18 cellular contexts compared by ENCODE assay signal in genomic region chr20:49941456-49941855, GRCh38. TPM values are rescaled to one million over a fixed set of nuclear protein-coding genes. Genes with fewer than 3 reads are reported as not detected.
DNase-seq lines count a peak whose midpoint lies in the region; ATAC-seq and TF ChIP-seq lines count a peak whose summit lies in the region.
"Had no signal": no experiment of that assay in that cellular context is flagged by ENCODE, and none has a peak within 500 bp of the region (broad histone marks: within the 10 kb centered on the region; RNA-seq: fewer than 3 reads in every experiment).

No MANE protein-coding gene starts in this region.

- WGBS in GM23248 (ENCODE audit: low coverage in 1 of 2, low lambda C conversion rate in 2 of 2, missing lambda C conversion rate in 2 of 2), 2 experiments: 96 to 98% methylated on average over 15 of the region's 15 CpGs

- in situ Hi-C loops in GM23248 (cut with MboI): no loop called here

- no peak for DNase-seq in activated naive CD8-positive, alpha-beta T cell treated with anti-CD3 and anti-CD28 coated beads for 36 hours
- DNase-seq in neural crest cell (ENCODE audit: low read depth, low spot score) (no peak), GM23248 (no peak), NCI-H82 (lab: John Stamatoyannopoulos, UW) (no peak)
- DNase-seq in stimulated activated naive CD8-positive, alpha-beta T cell treated with anti-CD3 and anti-CD28 coated beads, Interleukin-15, amount 100 ng/mL, for 72 hours: no peak
- DNase-seq: 8988T; CD8-positive, alpha-beta T cell; DND-41; Kasumi-1; NCI-H1105 treated with DMSO at 0.1 percent for 48 hours; NCI-H187; NCI-H2171; NCI-H446 treated with DMSO at 0.1 percent for 48 hours; RPMI8226 had no signal

- no peaks in the 10 kb centered on the region for H3K27me3 ChIP-seq in GM23248 (replicated peaks; ENCODE audit: insufficient read depth)

- no peak for TF ChIP-seq CTCF in VCaP (conservative IDR thresholded peaks at IDR 0.05)
- no peak for TF ChIP-seq CTCF in neural crest cell (conservative IDR thresholded peaks at IDR 0.05)

- H3K9ac ChIP-seq in GM23248: no peak overlapping the region

- no peak overlapping the region for H2AFZ ChIP-seq in GM23248

- no peaks in the 10 kb centered on the region for H3K9me3 Mint-ChIP-seq in activated naive CD8-positive, alpha-beta T cell (ENCODE audit: low read depth)
- no peaks in the 10 kb centered on the region for H3K9me3 Mint-ChIP-seq in activated naive CD8-positive, alpha-beta T cell treated with anti-CD3 and anti-CD28 coated beads for 36 hours
- H3K9me3 Mint-ChIP-seq in neural crest cell: no peaks in the 10 kb centered on the region
- H3K9me3 Mint-ChIP-seq in stimulated activated naive CD8-positive, alpha-beta T cell treated with anti-CD3 and anti-CD28 coated beads, Interleukin-15, amount 100 ng/mL, for 72 hours: no peaks in the 10 kb centered on the region
- H3K9me3 Mint-ChIP-seq: CD8-positive, alpha-beta T cell had no signal

- H3K4me3 Mint-ChIP-seq in activated naive CD8-positive, alpha-beta T cell: no peak overlapping the region
- H3K4me3 Mint-ChIP-seq in activated naive CD8-positive, alpha-beta T cell treated with anti-CD3 and anti-CD28 coated beads for 36 hours: no peak overlapping the region
- peak overlapping the region; percentile 27 for H3K4me3 Mint-ChIP-seq in neural crest cell
- H3K4me3 Mint-ChIP-seq in stimulated activated naive CD8-positive, alpha-beta T cell treated with anti-CD3 and anti-CD28 coated beads, Interleukin-15, amount 100 ng/mL, for 72 hours: no peak overlapping the region
- H3K4me3 Mint-ChIP-seq: CD8-positive, alpha-beta T cell had no signal

- H4K20me1 ChIP-seq in GM23248 (ENCODE audit: insufficient read depth): 0 out of 2 replicates have a peak, but pooled peaks cover 4% of the 10 kb centered on the region

- peak overlapping the region; percentile 14; the same call in 1 of the 2 replicates for H3K27ac ChIP-seq in VCaP
- no peak overlapping the region for H3K27ac ChIP-seq in GM23248

- H3K36me3 Mint-ChIP-seq in activated naive CD8-positive, alpha-beta T cell: peaks cover 2% of the 10 kb centered on the region
- peaks cover 48% of the 10 kb centered on the region for H3K36me3 Mint-ChIP-seq in activated naive CD8-positive, alpha-beta T cell treated with anti-CD3 and anti-CD28 coated beads for 36 hours
- peaks cover 3% of the 10 kb centered on the region for H3K36me3 Mint-ChIP-seq in neural crest cell (ENCODE audit: low read depth)

- peaks cover 98% of the 10 kb centered on the region for H3K79me2 ChIP-seq in GM23248 (ENCODE audit: insufficient read depth)

- H3K9me2 ChIP-seq in GM23248 (ENCODE audit: insufficient read depth): no peaks in the 10 kb centered on the region

- ATAC-seq in stimulated activated naive CD8-positive, alpha-beta T cell treated with anti-CD3 and anti-CD28 coated beads, Interleukin-15, amount 100 ng/mL, for 72 hours: no peak
- no peak for ATAC-seq in HG03175 (IDR thresholded peaks at IDR 0.05; ENCODE audit: unreplicated experiment)
- ATAC-seq: CD8-positive, alpha-beta T cell; GM12878 had no signal

- peaks cover 54% of the 10 kb centered on the region for H3K4me1 Mint-ChIP-seq in activated naive CD8-positive, alpha-beta T cell (ENCODE audit: low read depth)
- H3K4me1 Mint-ChIP-seq in activated naive CD8-positive, alpha-beta T cell treated with anti-CD3 and anti-CD28 coated beads for 36 hours: peaks cover 34% of the 10 kb centered on the region
- peaks cover 40% of the 10 kb centered on the region for H3K4me1 Mint-ChIP-seq in neural crest cell
- H3K4me1 Mint-ChIP-seq in stimulated activated naive CD8-positive, alpha-beta T cell treated with anti-CD3 and anti-CD28 coated beads, Interleukin-15, amount 100 ng/mL, for 72 hours: peaks cover 44% of the 10 kb centered on the region

- peaks cover 13% of the 10 kb centered on the region for H3F3A ChIP-seq in GM23248 (ENCODE audit: insufficient read depth)

- peaks cover 19% of the 10 kb centered on the region for H3K4me1 ChIP-seq in GM23248 (ENCODE audit: insufficient read depth)

- no peak overlapping the region for H3K4me2 ChIP-seq in GM23248 (ENCODE audit: unreplicated experiment)

- H3K27ac Mint-ChIP-seq in activated naive CD8-positive, alpha-beta T cell: peak overlapping the region; percentile 50
- H3K27ac Mint-ChIP-seq in activated naive CD8-positive, alpha-beta T cell treated with anti-CD3 and anti-CD28 coated beads for 36 hours: no peak overlapping the region
- no peak overlapping the region for H3K27ac Mint-ChIP-seq in neural crest cell (ENCODE audit: unreplicated experiment)
- H3K27ac Mint-ChIP-seq in stimulated activated naive CD8-positive, alpha-beta T cell treated with anti-CD3 and anti-CD28 coated beads, Interleukin-15, amount 100 ng/mL, for 72 hours: peak overlapping the region; percentile 22 to 28
- H3K27ac Mint-ChIP-seq: CD8-positive, alpha-beta T cell had no signal

- no peaks in the 10 kb centered on the region for H3K27me3 Mint-ChIP-seq in activated naive CD8-positive, alpha-beta T cell
- no peaks in the 10 kb centered on the region for H3K27me3 Mint-ChIP-seq in activated naive CD8-positive, alpha-beta T cell treated with anti-CD3 and anti-CD28 coated beads for 36 hours
- no peaks in the 10 kb centered on the region for H3K27me3 Mint-ChIP-seq in neural crest cell (ENCODE audit: low read depth)
- H3K27me3 Mint-ChIP-seq in stimulated activated naive CD8-positive, alpha-beta T cell treated with anti-CD3 and anti-CD28 coated beads, Interleukin-15, amount 100 ng/mL, for 72 hours: no peaks in the 10 kb centered on the region

- no peaks in the 10 kb centered on the region for H3K9me3 ChIP-seq in GM23248 (ENCODE audit: low read depth)

- H3K4me3 ChIP-seq in GM23248: no peak overlapping the region
- H3K4me3 ChIP-seq: GM12878 had no signal

- H3K36me3 ChIP-seq in GM23248 (ENCODE audit: low read depth): peaks cover 21% of the 10 kb centered on the region; the same call in 1 of the 2 replicates

RNA-seq across cellular contexts. Expression of gene RNF114, which starts 5.3 kb away (rescaled TPM):
- total RNA-seq in activated naive CD8-positive, alpha-beta T cell treated with anti-CD3 and anti-CD28 coated beads for 36 hours: 10 to 100 TPM; 61.5 to 70.7 TPM
- 53.0 and 59.0 TPM in 2 replicates for total RNA-seq in neural crest cell
- total RNA-seq in GM23248 (2014; rRNA removed; shearing (Covaris generic)): 69.6 and 96.0 TPM in 2 replicates
- polyA plus RNA-seq in GM23248 (2016; fragmentation: Nextera tagmentation; extraction: Ambion mirVana): 70.4 and 72.7 TPM in 2 replicates

RNA-seq across cellular contexts. Expression of gene SPATA2, which starts 26.1 kb away (rescaled TPM):
- 10 to 100 TPM; 11.2 to 11.6 TPM for total RNA-seq in activated naive CD8-positive, alpha-beta T cell treated with anti-CD3 and anti-CD28 coated beads for 36 hours
- total RNA-seq in neural crest cell: 10.3 and 10.5 TPM in 2 replicates
- total RNA-seq in GM23248 (2014; rRNA removed; shearing (Covaris generic)): 3.1 and 4.8 TPM in 2 replicates
- polyA plus RNA-seq in GM23248 (2016; fragmentation: Nextera tagmentation; extraction: Ambion mirVana): 4.2 and 4.6 TPM in 2 replicates

RNA-seq across cellular contexts. Expression of gene SNAI1, which starts 41.3 kb away (rescaled TPM):
- under 1 TPM; 0.82 to 0.93 TPM for total RNA-seq in activated naive CD8-positive, alpha-beta T cell treated with anti-CD3 and anti-CD28 coated beads for 36 hours
- 12.5 and 12.9 TPM in 2 replicates for total RNA-seq in neural crest cell
- 2.4 and 7.6 TPM in 2 replicates for total RNA-seq in GM23248 (2014; rRNA removed; shearing (Covaris generic))
- polyA plus RNA-seq in GM23248 (2016; fragmentation: Nextera tagmentation; extraction: Ambion mirVana): 13.4 and 15.7 TPM in 2 replicates

Comparison
In these comparisons a context has a peak if more than half of its experiments do, and no peak if none do; other contexts are left out.
1. H3K27ac Mint-ChIP-seq: peak in activated naive CD8-positive, alpha-beta T cell (single experiment) and stimulated activated naive CD8-positive, alpha-beta T cell treated with anti-CD3 and anti-CD28 coated beads, Interleukin-15, amount 100 ng/mL, for 72 hours (2 of 2); none in activated naive CD8-positive, alpha-beta T cell treated with anti-CD3 and anti-CD28 coated beads for 36 hours (single experiment) and neural crest cell (single experiment).